17 cellular contexts compared by ENCODE assay signal in the genomic region with DNA sequence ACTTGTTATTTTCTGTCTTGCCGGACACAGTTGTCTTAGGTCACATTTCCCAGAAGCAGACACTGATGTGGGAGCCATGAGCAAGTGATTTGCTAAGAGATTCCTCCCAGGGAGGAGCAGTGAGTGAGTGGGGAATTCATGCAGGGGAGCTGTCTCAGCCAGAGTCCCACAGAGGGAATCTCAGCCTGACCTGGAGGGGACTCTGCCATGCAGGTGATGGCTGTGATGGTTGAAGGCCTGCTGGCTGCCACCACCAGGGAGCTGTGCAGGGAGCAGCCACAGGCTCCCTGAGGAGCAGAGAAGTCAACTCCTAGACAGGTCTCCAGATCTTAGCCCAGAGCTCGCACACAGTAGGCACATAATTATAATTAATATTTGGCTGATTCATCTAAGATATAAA.
DNase-seq lines count a peak whose midpoint lies in the region; ATAC-seq and TF ChIP-seq lines count a peak whose summit lies in the region.
"Had no signal": no experiment of that assay in that cellular context is flagged by ENCODE, and none has a peak within 500 bp of the region (broad histone marks: within the 10 kb centered on the region; RNA-seq: fewer than 3 reads in every experiment).

No MANE protein-coding gene starts in this region.

- DNase-seq in RWPE2 (ENCODE audit: low spot score) (no peak), ecto neural progenitor cell (ENCODE audit: low spot score) (peak; percentile 26), trophoblast cell (no peak), GM19238 (ENCODE audit: insufficient read length, low spot score) (no peak)
- DNase-seq: Caco-2; CD4-positive, CD25-positive, alpha-beta regulatory T cell; CD8-positive, alpha-beta T cell; DMS153; DND-41; GM23248; H7; HFFc6 had no signal

- H4K8ac ChIP-seq in trophoblast cell (ENCODE audit: low read depth, low read length) = no peak overlapping the region

- peak overlapping the region; percentile 51 for H2BK5ac ChIP-seq in trophoblast cell (ENCODE audit: low read depth, low read length, poor library complexity)

- no peak for TF ChIP-seq CTCF in RWPE2 (IDR thresholded peaks at IDR 0.05; ENCODE audit: poor library complexity, severe bottlenecking)

- no peak overlapping the region for H4K12ac ChIP-seq in trophoblast cell (ENCODE audit: low read depth, low read length)

- no peak overlapping the region for H3K27ac ChIP-seq in RWPE2 (ENCODE audit: poor library complexity, severe bottlenecking)
- peak overlapping the region; percentile 58 for H3K27ac ChIP-seq in trophoblast cell (ENCODE audit: low read depth, low read length)
- H3K27ac ChIP-seq: BLaER1, C4-2B, GM23248 had no signal

- peaks cover 20% of the 10 kb centered on the region for H3K27me3 ChIP-seq in RWPE2 (ENCODE audit: insufficient read depth, poor library complexity, severe bottlenecking)
- H3K27me3 ChIP-seq in trophoblast cell (ENCODE audit: insufficient read depth, low read length) = no peaks in the 10 kb centered on the region
- H3K27me3 ChIP-seq: BLaER1 had no signal

- peak overlapping the region; percentile 56 for H2BK12ac ChIP-seq in trophoblast cell (ENCODE audit: low read length)

- peak overlapping the region; percentile 5 for H2AFZ ChIP-seq in trophoblast cell (ENCODE audit: insufficient read depth, low read length, poor library complexity)
- H2AFZ ChIP-seq: GM23248 had no signal

- ATAC-seq in RWPE2 (ENCODE audit: low read depth) (0 out of 3 replicates have a peak, but pooled peaks have one; percentile 14), esophagus mucosa (no peak), GM18907 (IDR thresholded peaks at IDR 0.05; ENCODE audit: unreplicated experiment) (no peak)
- ATAC-seq: CD8-positive, alpha-beta T cell; HCT116 had no signal

- H3K4me3 ChIP-seq in RWPE2 (ENCODE audit: severe bottlenecking) (no peak overlapping the region), trophoblast cell (ENCODE audit: low read depth, low read length) (no peak overlapping the region)
- H3K4me3 ChIP-seq: BLaER1, GM23248 had no signal

- H3K18ac ChIP-seq in trophoblast cell (ENCODE audit: low read length) = no peak overlapping the region

- no peak overlapping the region for H2BK120ac ChIP-seq in trophoblast cell (ENCODE audit: insufficient read depth, low read length, poor library complexity)

- no peak overlapping the region for H3K4me2 ChIP-seq in trophoblast cell (ENCODE audit: low read length)
- H3K4me2 ChIP-seq: BLaER1 had no signal

- WGBS in trophoblast cell (ENCODE audit: extremely low coverage, insufficient coverage, insufficient read length) = no CpG with 5 or more reads among the region's 2 CpGs

- peaks cover 8% of the 10 kb centered on the region for H3K79me1 ChIP-seq in trophoblast cell (ENCODE audit: low read length)

- no peak overlapping the region for H3K14ac ChIP-seq in trophoblast cell (ENCODE audit: low read length)

- H4K91ac ChIP-seq in trophoblast cell (ENCODE audit: low read depth, low read length) = no peak overlapping the region

- no peak overlapping the region for H3K23ac ChIP-seq in trophoblast cell (ENCODE audit: low read length)

- H3K9ac ChIP-seq in trophoblast cell (ENCODE audit: low read length) = no peak overlapping the region
- H3K9ac ChIP-seq: BLaER1, GM23248 had no signal

- no peaks in the 10 kb centered on the region for H3K79me2 ChIP-seq in trophoblast cell (ENCODE audit: control insufficient read depth, insufficient read depth, low read length, poor library complexity)

- H3K36me3 ChIP-seq in RWPE2 (ENCODE audit: low read depth) (no peaks in the 10 kb centered on the region), trophoblast cell (ENCODE audit: control insufficient read depth in 1 of 2, insufficient read depth in 2 of 2, low read length in 2 of 2) (peaks cover 3 to 4% of the 10 kb centered on the region in 2 experiments)
- H3K36me3 ChIP-seq: BLaER1 had no signal

- peaks cover 4% of the 10 kb centered on the region for H3K9me3 ChIP-seq in RWPE2 (ENCODE audit: severe bottlenecking)
- H3K9me3 ChIP-seq in trophoblast cell (ENCODE audit: insufficient read depth, low read depth, low read length) = peaks cover 2% of the 10 kb centered on the region

- H3K4me1 ChIP-seq in RWPE2 (ENCODE audit: insufficient read depth, poor library complexity, severe bottlenecking) (no peaks in the 10 kb centered on the region), trophoblast cell (ENCODE audit: control insufficient read depth in 1 of 2, insufficient read depth in 2 of 2, low read length in 2 of 2) (peaks cover 14 to 16% of the 10 kb centered on the region in 2 experiments)
- H3K4me1 ChIP-seq: Caco-2 had no signal

- no peak overlapping the region for H3K4ac ChIP-seq in trophoblast cell (ENCODE audit: low read depth, low read length)

- no peak overlapping the region for H2AK5ac ChIP-seq in trophoblast cell (ENCODE audit: low read length)
